1 cellular context compared by ENCODE assay signal in the genomic region with DNA sequence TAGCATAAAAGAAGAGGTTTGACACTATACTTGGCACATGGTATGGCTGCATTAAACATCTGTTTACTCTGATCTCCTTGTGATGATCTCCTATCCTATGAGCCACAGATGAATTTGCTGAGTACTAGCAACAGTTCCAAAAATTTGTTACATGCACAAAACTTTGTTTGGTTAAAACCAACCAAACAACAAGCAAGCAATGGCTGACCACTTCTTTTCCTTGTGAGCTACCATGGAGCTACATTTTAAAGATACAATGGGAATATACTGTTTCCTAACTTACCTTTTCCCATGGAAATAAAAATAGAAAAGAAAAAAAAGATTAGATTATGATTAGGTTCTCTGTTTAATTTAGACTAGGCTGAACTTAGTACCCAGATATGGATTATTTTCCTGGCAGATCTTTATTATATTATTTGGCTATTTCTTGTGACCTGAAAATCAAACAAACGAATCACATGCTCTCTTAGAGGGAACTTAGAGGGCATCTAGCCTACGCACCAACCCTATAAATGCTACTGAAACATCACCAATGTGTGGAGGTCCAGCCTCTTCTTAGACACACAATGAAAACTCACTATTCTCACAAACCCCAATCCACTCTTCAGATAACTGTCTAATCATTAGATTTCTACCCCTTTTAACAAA.
TF ChIP-seq lines count a peak whose summit lies in the region.

No MANE protein-coding gene starts in this region.

TF ChIP-seq in HCT116, 20 proteins besides CTCF, POLR2A, EP300 and RAD21:
- TF ChIP-seq YY1 (IDR thresholded peaks at IDR 0.05; ENCODE audit: extremely low read depth, insufficient replicate concordance, low read depth, low read length) (no peak), FOSL1 (IDR thresholded peaks at IDR 0.05; ENCODE audit: low read depth) (no peak), JUND (IDR thresholded peaks at IDR 0.05) (no peak), EGR1 (IDR thresholded peaks at IDR 0.05; ENCODE audit: low read depth) (no peak), CEBPB (IDR thresholded peaks at IDR 0.05; ENCODE audit: low read depth) (no peak), POLR2AphosphoS5 (IDR thresholded peaks at IDR 0.05; ENCODE audit: low read depth, low read length) (no peak), SRF (IDR thresholded peaks at IDR 0.05; ENCODE audit: low read depth) (no peak), CBX3 (IDR thresholded peaks at IDR 0.05; ENCODE audit: low read depth) (no peak), TCF7L2 (IDR thresholded peaks at IDR 0.05; ENCODE audit: borderline replicate concordance, extremely low read depth, insufficient read depth, insufficient read length) (no peak), SP1 (IDR thresholded peaks at IDR 0.05; ENCODE audit: low read depth) (no peak), ZNF274 (IDR thresholded peaks at IDR 0.05; ENCODE audit: low read depth, low read length) (no peak), SIN3A (IDR thresholded peaks at IDR 0.05; ENCODE audit: low read depth) (no peak), ZFX (IDR thresholded peaks at IDR 0.05) (no peak), EZH2phosphoT487 (IDR thresholded peaks at IDR 0.05; ENCODE audit: borderline replicate concordance) (no peak), EZH2 (IDR thresholded peaks at IDR 0.05) (no peak)
- TF ChIP-seq, protein P1, sequence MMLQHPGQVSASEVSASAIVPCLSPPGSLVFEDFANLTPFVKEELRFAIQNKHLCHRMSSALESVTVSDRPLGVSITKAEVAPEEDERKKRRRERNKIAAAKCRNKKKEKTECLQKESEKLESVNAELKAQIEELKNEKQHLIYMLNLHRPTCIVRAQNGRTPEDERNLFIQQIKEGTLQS (IDR thresholded peaks at IDR 0.05): no peak
- TF ChIP-seq, protein P2, sequence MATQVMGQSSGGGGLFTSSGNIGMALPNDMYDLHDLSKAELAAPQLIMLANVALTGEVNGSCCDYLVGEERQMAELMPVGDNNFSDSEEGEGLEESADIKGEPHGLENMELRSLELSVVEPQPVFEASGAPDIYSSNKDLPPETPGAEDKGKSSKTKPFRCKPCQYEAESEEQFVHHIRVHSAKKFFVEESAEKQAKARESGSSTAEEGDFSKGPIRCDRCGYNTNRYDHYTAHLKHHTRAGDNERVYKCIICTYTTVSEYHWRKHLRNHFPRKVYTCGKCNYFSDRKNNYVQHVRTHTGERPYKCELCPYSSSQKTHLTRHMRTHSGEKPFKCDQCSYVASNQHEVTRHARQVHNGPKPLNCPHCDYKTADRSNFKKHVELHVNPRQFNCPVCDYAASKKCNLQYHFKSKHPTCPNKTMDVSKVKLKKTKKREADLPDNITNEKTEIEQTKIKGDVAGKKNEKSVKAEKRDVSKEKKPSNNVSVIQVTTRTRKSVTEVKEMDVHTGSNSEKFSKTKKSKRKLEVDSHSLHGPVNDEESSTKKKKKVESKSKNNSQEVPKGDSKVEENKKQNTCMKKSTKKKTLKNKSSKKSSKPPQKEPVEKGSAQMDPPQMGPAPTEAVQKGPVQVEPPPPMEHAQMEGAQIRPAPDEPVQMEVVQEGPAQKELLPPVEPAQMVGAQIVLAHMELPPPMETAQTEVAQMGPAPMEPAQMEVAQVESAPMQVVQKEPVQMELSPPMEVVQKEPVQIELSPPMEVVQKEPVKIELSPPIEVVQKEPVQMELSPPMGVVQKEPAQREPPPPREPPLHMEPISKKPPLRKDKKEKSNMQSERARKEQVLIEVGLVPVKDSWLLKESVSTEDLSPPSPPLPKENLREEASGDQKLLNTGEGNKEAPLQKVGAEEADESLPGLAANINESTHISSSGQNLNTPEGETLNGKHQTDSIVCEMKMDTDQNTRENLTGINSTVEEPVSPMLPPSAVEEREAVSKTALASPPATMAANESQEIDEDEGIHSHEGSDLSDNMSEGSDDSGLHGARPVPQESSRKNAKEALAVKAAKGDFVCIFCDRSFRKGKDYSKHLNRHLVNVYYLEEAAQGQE (IDR thresholded peaks at IDR 0.05; ENCODE audit: low read depth): no peak
- TF ChIP-seq, protein P3, sequence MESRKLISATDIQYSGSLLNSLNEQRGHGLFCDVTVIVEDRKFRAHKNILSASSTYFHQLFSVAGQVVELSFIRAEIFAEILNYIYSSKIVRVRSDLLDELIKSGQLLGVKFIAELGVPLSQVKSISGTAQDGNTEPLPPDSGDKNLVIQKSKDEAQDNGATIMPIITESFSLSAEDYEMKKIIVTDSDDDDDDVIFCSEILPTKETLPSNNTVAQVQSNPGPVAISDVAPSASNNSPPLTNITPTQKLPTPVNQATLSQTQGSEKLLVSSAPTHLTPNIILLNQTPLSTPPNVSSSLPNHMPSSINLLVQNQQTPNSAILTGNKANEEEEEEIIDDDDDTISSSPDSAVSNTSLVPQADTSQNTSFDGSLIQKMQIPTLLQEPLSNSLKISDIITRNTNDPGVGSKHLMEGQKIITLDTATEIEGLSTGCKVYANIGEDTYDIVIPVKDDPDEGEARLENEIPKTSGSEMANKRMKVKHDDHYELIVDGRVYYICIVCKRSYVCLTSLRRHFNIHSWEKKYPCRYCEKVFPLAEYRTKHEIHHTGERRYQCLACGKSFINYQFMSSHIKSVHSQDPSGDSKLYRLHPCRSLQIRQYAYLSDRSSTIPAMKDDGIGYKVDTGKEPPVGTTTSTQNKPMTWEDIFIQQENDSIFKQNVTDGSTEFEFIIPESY (IDR thresholded peaks at IDR 0.05; ENCODE audit: extremely low read depth, insufficient replicate concordance, low read length): no peak
- TF ChIP-seq, protein P4, sequence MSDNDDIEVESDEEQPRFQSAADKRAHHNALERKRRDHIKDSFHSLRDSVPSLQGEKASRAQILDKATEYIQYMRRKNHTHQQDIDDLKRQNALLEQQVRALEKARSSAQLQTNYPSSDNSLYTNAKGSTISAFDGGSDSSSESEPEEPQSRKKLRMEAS (IDR thresholded peaks at IDR 0.05): no peak
TF ChIP-seq in HCT116: peak in this region for 0.
